8 cellular contexts compared by ENCODE assay signal in the genomic region with DNA sequence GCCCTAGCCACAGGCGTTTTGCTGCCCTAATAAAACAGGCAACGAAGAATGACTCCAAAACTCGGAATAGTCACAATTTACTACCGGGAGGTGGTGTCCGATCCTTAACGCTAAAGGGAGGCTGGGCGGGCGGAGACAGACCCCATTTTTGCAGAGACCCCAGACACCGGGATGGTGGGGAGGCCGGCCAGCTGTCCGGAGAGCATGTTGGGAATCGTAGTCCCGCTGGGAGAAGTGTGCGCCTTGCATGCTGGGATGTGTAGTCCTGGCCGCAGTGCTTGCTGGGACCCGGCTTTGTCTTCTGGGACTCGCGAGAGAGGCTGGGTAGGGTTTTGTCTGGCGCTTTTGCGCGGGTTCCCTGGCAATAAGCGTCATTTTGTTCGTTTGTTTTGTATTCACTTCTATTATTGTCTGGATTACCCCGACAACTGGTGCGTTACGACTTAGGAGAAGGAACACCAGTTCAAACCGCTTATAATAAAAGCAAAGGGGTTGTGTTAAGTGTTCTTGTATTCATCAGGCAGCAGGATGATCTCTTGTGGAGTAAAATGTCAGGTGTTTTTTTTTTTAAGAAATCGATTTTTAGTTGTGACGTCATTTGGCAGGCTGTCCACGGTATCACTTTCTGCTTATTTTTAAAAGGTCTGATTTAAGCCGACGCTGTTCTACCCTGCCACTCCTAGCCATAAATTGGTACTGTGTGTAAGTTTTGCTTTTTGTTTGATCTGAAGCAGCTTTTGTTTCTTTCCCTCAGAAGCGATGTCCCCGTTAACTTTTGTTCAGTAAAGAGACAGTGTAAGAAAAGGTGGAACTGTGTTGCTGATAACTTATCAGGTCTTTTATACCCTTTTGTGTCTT.
DNase-seq lines count a peak whose midpoint lies in the region; ATAC-seq and TF ChIP-seq lines count a peak whose summit lies in the region.

No MANE protein-coding gene starts in this region.

- no peak for TF ChIP-seq CTCF in AG10803 (conservative IDR thresholded peaks at IDR 0.05; ENCODE audit: low read length)

- peak overlapping the region; percentile 84 for H3K4me3 ChIP-seq in AG10803 (ENCODE audit: low read length)

- ATAC-seq in GM19023 (IDR thresholded peaks at IDR 0.05; ENCODE audit: unreplicated experiment) (peak; percentile 83), HG03280 (IDR thresholded peaks at IDR 0.05; ENCODE audit: unreplicated experiment) (peak; percentile 78)

- DNase-seq in AG10803 (ENCODE audit: low read depth) (peak; percentile 98), NCI-H345 (lab: John Stamatoyannopoulos, UW) (peak; percentile 95), cerebellar nuclear complex (lab: John Stamatoyannopoulos, UW) (peak; percentile 57 to 95), islet precursor cell (peak; percentile 99)
- DNase-seq in activated CD4-positive, CD25-positive, alpha-beta regulatory T cell (lab: John Stamatoyannopoulos, UW) = peak; percentile 88 to 92 (median 90)
- DNase-seq in stimulated activated CD4-positive, alpha-beta T cell treated with anti-CD3 and anti-CD28 coated beads, Interleukin-12 subunit alpha, Interleukin-12 subunit beta, amount 100 ng/mL, for 48 hours (ENCODE audit: low read depth in 2 of 3, low spot score in 1 of 3) = peak; percentile 88 to 92 (median 90)

Comparison
In these comparisons a context has a peak if more than half of its experiments do, and no peak if none do; other contexts are left out.
1. Peak in every context shown above with its lines: DNase-seq, ATAC-seq and H3K4me3 ChIP-seq.